In the genomic region with DNA sequence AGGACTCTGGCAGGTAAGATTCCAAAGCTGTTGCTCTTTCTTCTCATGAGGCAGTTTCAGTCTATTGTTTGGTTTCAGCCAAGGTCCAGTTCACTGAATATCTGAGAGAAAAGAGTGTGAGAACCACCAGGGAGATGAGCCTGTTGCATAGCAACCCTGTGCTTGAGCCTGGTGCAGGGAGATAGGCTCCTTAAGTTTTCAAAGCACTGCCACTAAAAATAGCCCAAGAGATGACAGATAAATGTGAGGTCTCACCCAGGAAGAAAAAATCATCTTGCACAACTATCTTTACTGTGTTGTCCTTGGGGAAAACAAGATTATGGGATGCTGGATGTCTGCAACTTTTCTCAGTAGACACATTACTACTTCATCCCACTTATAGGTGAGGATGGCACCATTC, we compare ENCODE assay signal across 20 cellular contexts. TPM values are rescaled to one million over a fixed set of nuclear protein-coding genes. Genes with fewer than 3 reads are reported as not detected.
DNase-seq lines count a peak whose midpoint lies in the region; ATAC-seq and TF ChIP-seq lines count a peak whose summit lies in the region.
"Had no signal": no experiment of that assay in that cellular context is flagged by ENCODE, and none has a peak within 500 bp of the region (broad histone marks: within the 10 kb centered on the region; RNA-seq: fewer than 3 reads in every experiment).

No MANE protein-coding gene starts in this region.

- no peaks in the 10 kb centered on the region for H3K79me2 ChIP-seq in parathyroid adenoma

- peak overlapping the region in 3 of 5 experiments; percentile 38 to 94 (median 48) for H3K27ac Mint-ChIP-seq in brain
- H3K27ac Mint-ChIP-seq: B cell had no signal

- peak overlapping the region; percentile 18 for H2AFZ ChIP-seq in parathyroid adenoma

- H3K4me3 ChIP-seq in parathyroid adenoma (ENCODE audit: low read depth, low read length), result no peak overlapping the region
- H3K4me3 ChIP-seq: GM12878 had no signal

- H3K9me3 ChIP-seq in parathyroid adenoma (ENCODE audit: control insufficient read depth, low read length), result no peaks in the 10 kb centered on the region
- H3K9me3 ChIP-seq: Caco-2, SK-N-SH had no signal

- ATAC-seq in HG02759 (IDR thresholded peaks at IDR 0.05; ENCODE audit: unreplicated experiment) (no peak), GM21381 (IDR thresholded peaks at IDR 0.05; ENCODE audit: unreplicated experiment) (no peak)
- ATAC-seq: GM12878 had no signal

- H3K36me3 ChIP-seq in parathyroid adenoma (ENCODE audit: control insufficient read depth, insufficient read depth, low read length), result no peaks in the 10 kb centered on the region

- TF ChIP-seq CTCF in brain (conservative IDR thresholded peaks at IDR 0.05) (no peak), parathyroid adenoma (IDR thresholded peaks at IDR 0.05) (no peak)

- H3K4me2 ChIP-seq in parathyroid adenoma (ENCODE audit: low read length), result peak overlapping the region; percentile 4
- H3K4me2 ChIP-seq: KMS-11, SK-N-SH had no signal

- H3K27me3 Mint-ChIP-seq in brain, result peaks cover 10% of the 10 kb centered on the region

- H3K9ac ChIP-seq in parathyroid adenoma, result no peak overlapping the region
- H3K9ac ChIP-seq: KMS-11, SK-N-SH had no signal

- no peaks in the 10 kb centered on the region for H3K27me3 ChIP-seq in parathyroid adenoma (ENCODE audit: control insufficient read depth, insufficient read depth, low read length)

- H3K4me1 Mint-ChIP-seq in brain, result peaks cover 31% of the 10 kb centered on the region
- H3K4me1 Mint-ChIP-seq: B cell had no signal

- H3K9me3 Mint-ChIP-seq in brain, result no peaks in the 10 kb centered on the region

- DNase-seq in NCI-H1417 (lab: John Stamatoyannopoulos, UW) (peak in 2 of 3 experiments; percentile 50 to 61), NCI-H1417 treated with DMSO at 0.1 percent for 48 hours (lab: John Stamatoyannopoulos, UW) (no peak), NCI-H2227 (lab: John Stamatoyannopoulos, UW; ENCODE audit: unreplicated experiment) (peak; percentile 61), NOMO-1 (lab: John Stamatoyannopoulos, UW; ENCODE audit: unreplicated experiment in 2 of 2) (no peak)
- DNase-seq: Caco-2, EL, NCI-H1092 treated with DMSO at 0.1 percent for 48 hours, NCI-H1694, NCI-H446, NCI-H526 treated with DMSO at 0.1 percent for 48 hours, SHP77, SK-N-SH had no signal

- H3K27ac ChIP-seq in parathyroid adenoma, result peak overlapping the region; percentile 55
- H3K27ac ChIP-seq: 22Rv1, KMS-11 had no signal

- H3K4me1 ChIP-seq in parathyroid adenoma, result peaks cover 10% of the 10 kb centered on the region
- H3K4me1 ChIP-seq: Caco-2 had no signal

- no peaks in the 10 kb centered on the region for H3K36me3 Mint-ChIP-seq in brain

- no peak overlapping the region for H3K4me3 Mint-ChIP-seq in brain
- H3K4me3 Mint-ChIP-seq: B cell had no signal

RNA-seq across cellular contexts. Expression of a gene that starts 26.2 kb away (rescaled TPM):
- 11.3 TPM for polyA plus RNA-seq in brain (ENCODE audit: insufficient read depth, low read depth, low replicate concordance)

Comparison
In these comparisons a context has a peak if more than half of its experiments do, and no peak if none do; other contexts are left out.
1. DNase-seq: peak in NCI-H1417 (2 of 3) and NCI-H2227 (single experiment); none in NCI-H1417 treated with DMSO at 0.1 percent for 48 hours (single experiment) and NOMO-1 (0 of 2).